Comparison of ENCODE assay signal across 9 cellular contexts in the genomic region with DNA sequence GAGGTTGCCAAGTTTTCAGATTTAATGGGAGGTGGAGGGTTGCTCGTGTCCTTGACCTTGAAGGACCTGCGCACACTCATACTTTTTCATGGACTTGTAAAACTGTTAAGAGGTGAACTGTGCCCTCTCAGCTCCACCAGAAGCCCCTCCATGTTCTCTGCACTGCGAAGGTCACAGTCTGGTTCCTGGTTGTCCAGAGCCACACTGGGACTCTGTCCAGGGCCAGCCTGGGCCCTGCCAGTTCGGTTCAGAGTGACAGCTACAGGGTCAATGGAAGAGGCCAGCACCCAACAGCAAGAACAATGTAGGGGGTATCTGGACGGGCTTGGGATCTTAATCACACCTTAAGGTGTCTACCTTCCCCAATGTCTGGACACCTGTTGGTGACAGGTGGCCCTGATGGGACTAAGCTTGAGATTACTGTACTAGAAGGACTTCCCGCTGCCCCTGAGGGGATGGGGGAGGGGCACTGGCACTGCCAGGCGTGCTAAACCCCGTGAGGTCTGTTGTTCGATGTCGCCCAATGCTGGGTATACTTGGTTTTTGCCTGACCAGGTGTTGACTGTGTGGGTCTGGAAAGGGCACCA. TPM values are rescaled to one million over a fixed set of nuclear protein-coding genes. Genes with fewer than 3 reads are reported as not detected.
DNase-seq lines count a peak whose midpoint lies in the region; ATAC-seq, FAIRE-seq and TF ChIP-seq lines count a peak whose summit lies in the region.
"Had no signal": no experiment of that assay in that cellular context is flagged by ENCODE, and none has a peak within 500 bp of the region (broad histone marks: within the 10 kb centered on the region; RNA-seq: fewer than 3 reads in every experiment).

No MANE protein-coding gene starts in this region.

- no peak for FAIRE-seq in GM19239 (lab: Jason Lieb, UNC)

- H3K4me3 Mint-ChIP-seq in activated T-cell treated with anti-CD3 and anti-CD28 coated beads, Interleukin-2, amount 50 U/mL, for 4 hours: peak overlapping the region; percentile 77

- peak overlapping the region; percentile 88 to 92 for H3K27ac ChIP-seq in prostate gland

- H3K4me3 ChIP-seq in prostate gland: peak overlapping the region; percentile 23 to 26

- DNase-seq in activated T-cell treated with anti-CD3 and anti-CD28 coated beads, Interleukin-2, amount 50 U/mL, for 4 hours: no peak
- no peak for DNase-seq in left cardiac atrium
- DNase-seq in prostate gland (ENCODE audit: low spot score): peak; percentile 13
- DNase-seq in GM19239 (ENCODE audit: insufficient read length, low spot score): no peak
- no peak for DNase-seq in NCI-H128 (lab: John Stamatoyannopoulos, UW; ENCODE audit: unreplicated experiment)
- no peak for DNase-seq in pons (ENCODE audit: low spot score)

- H3K4me1 Mint-ChIP-seq in activated T-cell treated with anti-CD3 and anti-CD28 coated beads, Interleukin-2, amount 50 U/mL, for 4 hours (ENCODE audit: low read depth): peaks cover 59% of the 10 kb centered on the region

- no peak for TF ChIP-seq POLR2A in prostate gland (IDR thresholded peaks at IDR 0.05)

- ATAC-seq in activated T-cell treated with anti-CD3 and anti-CD28 coated beads, Interleukin-2, amount 50 U/mL, for 4 hours: no peak
- ATAC-seq in left cardiac atrium (peak; percentile 21 to 41), HG03571 (IDR thresholded peaks at IDR 0.05; ENCODE audit: unreplicated experiment) (no peak)

- peaks cover 4% of the 10 kb centered on the region for H3K27me3 Mint-ChIP-seq in activated T-cell treated with anti-CD3 and anti-CD28 coated beads, Interleukin-2, amount 50 U/mL, for 4 hours (ENCODE audit: low read depth)

- H3K4me1 ChIP-seq in ES-I3 (ENCODE audit: insufficient read depth, low read length) (peaks cover 15% of the 10 kb centered on the region; the same call in 1 of the 2 replicates), prostate gland (replicated peaks) (peaks cover 21% of the 10 kb centered on the region)

- H3K9me3 ChIP-seq in ES-I3 (ENCODE audit: control insufficient read depth, insufficient read depth, low read length): no peaks in the 10 kb centered on the region
- H3K9me3 ChIP-seq in prostate gland: no peaks in the 10 kb centered on the region

- 65% methylated on average over 10 of the region's 10 CpGs for WGBS in prostate gland

- H3K36me3 ChIP-seq in ES-I3 (ENCODE audit: insufficient read depth, low read length) (no peaks in the 10 kb centered on the region), prostate gland (no peaks in the 10 kb centered on the region)

- intact Hi-C loops in left cardiac atrium (cut with DNase I) (no loop called here), prostate gland (cut with DNase I) (loop anchor here (5.0 kb wide), 1 partner anchor 79 kb away; a partner anchor contains a TSS)

- TF ChIP-seq CTCF in prostate gland (IDR thresholded peaks at IDR 0.05): no peak

- H3K9me3 Mint-ChIP-seq in activated T-cell treated with anti-CD3 and anti-CD28 coated beads, Interleukin-2, amount 50 U/mL, for 4 hours: no peaks in the 10 kb centered on the region

- H3K9ac ChIP-seq in ES-I3 (ENCODE audit: low read depth, low read length): peak overlapping the region; percentile 45

- H3K36me3 Mint-ChIP-seq in activated T-cell treated with anti-CD3 and anti-CD28 coated beads, Interleukin-2, amount 50 U/mL, for 4 hours (ENCODE audit: insufficient read depth): no peaks in the 10 kb centered on the region

- no peaks in the 10 kb centered on the region for H3K27me3 ChIP-seq in prostate gland (replicated peaks; ENCODE audit: insufficient read depth)

RNA-seq across cellular contexts. Expression of a gene that starts 34.7 kb away (rescaled TPM):
- not detected for total RNA-seq in activated T-cell treated with anti-CD3 and anti-CD28 coated beads, Interleukin-2, amount 50 U/mL, for 4 hours
- not detected for total RNA-seq in left cardiac atrium
- under 1 TPM in 1 of 2 donors, not detected in 1; 0.17 TPM for total RNA-seq in prostate gland
- total RNA-seq: HT1080 had no signal

RNA-seq across cellular contexts. Expression of a gene that starts 59.8 kb away (rescaled TPM):
- total RNA-seq in activated T-cell treated with anti-CD3 and anti-CD28 coated beads, Interleukin-2, amount 50 U/mL, for 4 hours: 10 to 100 TPM; 73.1 to 78.1 (median 73.6) TPM
- total RNA-seq in left cardiac atrium (10 to 100 TPM; 70.2 to 76.0 TPM), prostate gland (10 to 100 TPM; 68.5 to 92.4 TPM)

Comparison
In these comparisons a context has a peak if more than half of its experiments do, and no peak if none do; other contexts are left out.
1. ATAC-seq: peak in left cardiac atrium (2 of 2); none in activated T-cell treated with anti-CD3 and anti-CD28 coated beads, Interleukin-2, amount 50 U/mL, for 4 hours (0 of 2) and HG03571 (single experiment).